1 cellular context compared by ENCODE assay signal in genomic region chr5:29190398-29190797, GRCh38.
A peak's percentile ranks its signal among the peaks of the same experiment; 100 is the strongest.
DNase-seq lines count a peak whose midpoint lies in the region; ATAC-seq, FAIRE-seq and TF ChIP-seq lines count a peak whose summit lies in the region.
"Not testable (repeated sequence)": the region's sequence is repeated elsewhere in the genome, so short reads cannot be mapped to it uniquely, and the experiment has no call there.

No MANE protein-coding gene starts in this region.

- in situ Hi-C loops in K562 (cut with MboI), result not testable (repeated sequence)

- CTCF ChIA-PET in K562 (lab: Yijun Ruan, JAX; ENCODE audit: low intra/inter-chr PET ratio), result not testable (repeated sequence)

- not testable (repeated sequence) for DNase-seq in K562 (ENCODE audit: extremely low read depth in 1 of 4, low spot score in 3 of 4)

- not testable (repeated sequence) for H2AFZ ChIP-seq in K562 (ENCODE audit: low read depth, low read length)

- not testable (repeated sequence) for H3K79me2 ChIP-seq in K562 (ENCODE audit: control insufficient read depth, insufficient read depth, low read length)

- not testable (repeated sequence) for TF ChIP-seq EP300 in K562 (IDR thresholded peaks at IDR 0.05; ENCODE audit: low read length)

- TF ChIP-seq POLR2A in K562 (conservative IDR thresholded peaks at IDR 0.05), result not testable (repeated sequence)

- not testable (repeated sequence) for H3K4me2 ChIP-seq in K562 (ENCODE audit: insufficient read depth, low read length)

- not testable (repeated sequence) for FAIRE-seq in K562 (lab: Jason Lieb, UNC)

- not testable (repeated sequence) for TF ChIP-seq RAD21 in K562 (CRISPR knock-in tag; conservative IDR thresholded peaks at IDR 0.05 in 1 of 2, IDR thresholded peaks at IDR 0.05 in 1 of 2)

- H3K4me1 ChIP-seq in K562 (replicated peaks in 1 of 2; ENCODE audit: control insufficient read depth in 2 of 2, insufficient read depth in 2 of 2, low read length in 2 of 2), result not testable (repeated sequence)

- not testable (repeated sequence) for BruUV-seq in K562 (replicated peaks; lab: Mats Ljungman, UMichigan)

- intact Hi-C loops in K562 (cut with micrococcal nuclease), result not testable (repeated sequence)

- H3K27me3 ChIP-seq in K562 (ENCODE audit: control insufficient read depth in 2 of 2, insufficient read depth in 2 of 2, low read length in 2 of 2), result not testable (repeated sequence)

- POLR2A ChIA-PET in K562 (lab: Yijun Ruan, JAX), result not testable (repeated sequence)

- not testable (repeated sequence) for H3K9ac ChIP-seq in K562 (ENCODE audit: insufficient read depth in 1 of 2, low read depth in 2 of 2, low read length in 2 of 2)

- H3K27ac ChIP-seq in K562 (ENCODE audit: extremely low read depth, low read depth, low read length), result not testable (repeated sequence)

- not testable (repeated sequence) for H3K4me3 ChIP-seq in K562

- H3K36me3 ChIP-seq in K562 (ENCODE audit: control insufficient read depth, insufficient read depth, low read length), result not testable (repeated sequence)

- ATAC-seq in K562, result not testable (repeated sequence)

- not testable (repeated sequence) for H4K20me1 ChIP-seq in K562 (replicated peaks; ENCODE audit: control insufficient read depth, insufficient read depth, low read length)

- TF ChIP-seq CTCF in K562 (IDR thresholded peaks at IDR 0.05 in 2 of 3, conservative IDR thresholded peaks at IDR 0.05 in 1 of 3; ENCODE audit: insufficient read depth in 2 of 3, low read depth in 1 of 3, low read length in 3 of 3), result not testable (repeated sequence)

- WGBS in K562 (ENCODE audit: insufficient coverage, low coverage, missing lambda C conversion rate), result 21% methylated on average over 1 of the region's 1 CpG

- not testable (repeated sequence) for H3K9me1 ChIP-seq in K562 (ENCODE audit: control insufficient read depth, insufficient read depth, low read length)

- H3K9me3 ChIP-seq in K562 (replicated peaks; ENCODE audit: control insufficient read depth, insufficient read depth, low read depth, low read length), result not testable (repeated sequence)

TF ChIP-seq in K562, 482 proteins besides CTCF, POLR2A, EP300 and RAD21:
- peak; percentile 91 for TF ChIP-seq ZNF507 (tag; conservative IDR thresholded peaks at IDR 0.05)
